Comparison of ENCODE assay signal across 27 cellular contexts in genomic region chr6:52152070-52152423, GRCh38. TPM values are rescaled to one million over a fixed set of nuclear protein-coding genes. Genes with fewer than 3 reads are reported as not detected.
"Had no signal": no experiment of that assay in that cellular context is flagged by ENCODE, and none has a peak within 500 bp of the region (broad histone marks: within the 10 kb centered on the region; RNA-seq: fewer than 3 reads in every experiment).

No MANE protein-coding gene starts in this region.

- H3K4me3 Mint-ChIP-seq: activated CD4-positive, alpha-beta memory T cell treated with anti-CD3 and anti-CD28 coated beads for 36 hours; activated CD4-positive, alpha-beta T cell treated with anti-CD3 and anti-CD28 coated beads, Interleukin-2, amount 10 ng/mL, durations not matched to agents 7 days and 5 days; activated naive CD8-positive, alpha-beta T cell treated with anti-CD3 and anti-CD28 coated beads, Interleukin-2, amount 10 ng/mL, durations not matched to agents 7 days and 5 days; T-cell had no signal

- H3K27ac Mint-ChIP-seq: activated CD4-positive, alpha-beta memory T cell treated with anti-CD3 and anti-CD28 coated beads for 36 hours; activated CD4-positive, alpha-beta T cell treated with anti-CD3 and anti-CD28 coated beads, Interleukin-2, amount 10 ng/mL, durations not matched to agents 7 days and 5 days; activated naive CD8-positive, alpha-beta T cell treated with anti-CD3 and anti-CD28 coated beads, Interleukin-2, amount 10 ng/mL, durations not matched to agents 7 days and 5 days; activated T-helper 2 cell treated with anti-CD3 and anti-CD28 coated beads, Interferon-gamma antibody, Interleukin-2, Interleukin-4, amounts not matched to agents 10 μg/mL and 5 μg/mL and 100 μg/mL, durations not matched to agents 14 hours and 24 hours and 36 hours; T-cell had no signal

- H3K4me1 ChIP-seq: adrenal gland had no signal

- H3K27me3 ChIP-seq: adrenal gland had no signal

- H3K9ac ChIP-seq: KMS-11 had no signal

- H3K36me3 Mint-ChIP-seq: activated CD4-positive, alpha-beta memory T cell treated with anti-CD3 and anti-CD28 coated beads for 36 hours; activated naive CD8-positive, alpha-beta T cell treated with anti-CD3 and anti-CD28 coated beads, Interleukin-2, amount 10 ng/mL, durations not matched to agents 7 days and 5 days; T-cell had no signal

- H3K4me3 ChIP-seq: adrenal gland, MG63, SK-N-MC had no signal

- ATAC-seq: Right ventricle myocardium inferior, T-cell had no signal

- H3K27ac ChIP-seq: adrenal gland, KMS-11, SK-N-MC had no signal

- H3K9me3 Mint-ChIP-seq: activated CD4-positive, alpha-beta memory T cell treated with anti-CD3 and anti-CD28 coated beads for 36 hours; activated CD4-positive, alpha-beta T cell treated with anti-CD3 and anti-CD28 coated beads, Interleukin-2, amount 10 ng/mL, durations not matched to agents 7 days and 5 days; activated naive CD8-positive, alpha-beta T cell treated with anti-CD3 and anti-CD28 coated beads, Interleukin-2, amount 10 ng/mL, durations not matched to agents 7 days and 5 days; activated T-helper 2 cell treated with anti-CD3 and anti-CD28 coated beads, Interferon-gamma antibody, Interleukin-2, Interleukin-4, amounts not matched to agents 10 μg/mL and 5 μg/mL and 100 μg/mL, durations not matched to agents 14 hours and 24 hours and 36 hours; T-cell had no signal

- H3K4me2 ChIP-seq: KMS-11 had no signal

- H3K9me3 ChIP-seq: adrenal gland, MG63 had no signal

- H3K36me3 ChIP-seq: adrenal gland, MG63 had no signal

- DNase-seq: activated CD4-positive, alpha-beta T cell treated with anti-CD3 and anti-CD28 coated beads, Interleukin-2, amount 10 ng/mL, durations not matched to agents 7 days and 5 days; activated CD4-positive, CD25-positive, alpha-beta regulatory T cell; activated CD8-positive, alpha-beta memory T cell treated with anti-CD3 and anti-CD28 coated beads for 24 hours; activated naive CD4-positive, alpha-beta T cell treated with anti-CD3 and anti-CD28 coated beads, Interleukin-2, amount 50 U/mL, for 16 hours; activated naive CD8-positive, alpha-beta T cell treated with anti-CD3 and anti-CD28 coated beads, Interleukin-2, amount 10 ng/mL, durations not matched to agents 7 days and 5 days; activated T-cell treated with anti-CD3 and anti-CD28 coated beads for 4 hours; activated T-cell treated with anti-CD3 and anti-CD28 coated beads, Interleukin-2, amount 50 U/mL, for 48 hours; adrenal gland; anterior cingulate cortex; MG63; NCI-H1436; NCI-H1694 treated with DMSO at 0.1 percent for 48 hours; NCI-H2029 treated with DMSO at 0.1 percent for 48 hours; NCI-H345; NCI-H510A; NCI-H526 treated with DMSO at 0.1 percent for 48 hours; RPMI8226; T-cell; T-helper 2 cell; T1000 had no signal

RNA-seq across cellular contexts. Expression of gene IL17A, which starts 34.1 kb away (rescaled TPM):
- total RNA-seq: activated naive CD8-positive, alpha-beta T cell treated with anti-CD3 and anti-CD28 coated beads, Interleukin-2, amount 10 ng/mL, durations not matched to agents 7 days and 5 days; adrenal gland; cardiac septum; OCI-LY7; Right ventricle myocardium inferior; T-cell had no signal
- polyA plus RNA-seq: adrenal gland had no signal
